1 cellular context compared by ENCODE assay signal in the genomic region with DNA sequence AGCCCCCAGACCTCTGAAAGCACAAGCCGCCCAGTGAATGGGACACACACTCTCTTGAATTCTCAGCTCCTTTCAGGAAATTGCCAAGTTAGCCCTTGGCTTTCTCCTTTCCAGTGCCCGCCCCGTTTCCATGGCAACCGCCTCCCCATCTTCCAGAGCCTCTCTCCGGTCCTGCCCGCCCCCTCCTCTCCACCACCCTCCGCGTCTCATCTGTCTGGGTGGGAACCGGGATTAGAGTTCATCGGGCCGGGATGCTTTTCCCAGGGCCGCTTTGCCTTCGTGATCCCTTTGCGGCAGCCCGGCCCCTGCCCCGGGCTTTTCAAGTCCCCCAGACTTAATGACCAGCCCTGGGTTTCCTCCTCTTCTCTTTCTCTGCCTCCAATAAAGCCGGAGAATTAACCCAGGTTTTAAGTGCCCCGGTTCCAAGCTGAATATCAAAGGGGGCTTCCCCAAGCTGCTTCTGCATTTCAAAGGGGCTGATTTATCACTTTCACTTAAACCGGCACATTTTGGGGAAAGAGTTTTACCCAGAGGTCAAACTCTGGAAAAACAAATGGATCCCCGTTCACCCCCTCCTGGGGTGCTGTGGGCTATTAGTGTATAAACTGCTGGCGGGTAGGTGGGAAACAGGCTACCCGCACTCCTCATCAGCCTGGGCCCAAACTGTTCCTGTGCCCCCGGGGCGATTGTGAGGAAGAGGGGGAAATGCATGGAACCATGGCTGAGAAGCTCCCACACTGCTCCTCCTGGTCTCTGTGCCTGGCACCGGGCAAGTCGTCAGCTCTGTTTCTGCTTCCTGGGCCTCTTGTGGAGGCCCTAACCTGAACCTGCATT.
A peak's percentile ranks its signal among the peaks of the same experiment; 100 is the strongest.
TF ChIP-seq lines count a peak whose summit lies in the region.

No MANE protein-coding gene starts in this region.

TF ChIP-seq in GM12878, 131 proteins besides CTCF, POLR2A, EP300 and RAD21 (continued from another document):
- 0 out of 2 replicates have a peak, but pooled peaks have one; percentile 39 for TF ChIP-seq BMI1 (IDR thresholded peaks at IDR 0.05; ENCODE audit: borderline replicate concordance)
- TF ChIP-seq KAT2A (conservative IDR thresholded peaks at IDR 0.05; ENCODE audit: control insufficient read depth, low read depth, low read length) = no peak
